In genomic region chr3:175988401-175988800, GRCh38 we compare ENCODE assay signal across 23 cellular contexts.
"Had no signal": no experiment of that assay in that cellular context is flagged by ENCODE, and none has a peak within 500 bp of the region (broad histone marks: within the 10 kb centered on the region; RNA-seq: fewer than 3 reads in every experiment).

No MANE protein-coding gene starts in this region.

- H3K4me1 ChIP-seq: ascending aorta had no signal

- H3K36me3 Mint-ChIP-seq: activated CD8-positive, alpha-beta memory T cell treated with anti-CD3 and anti-CD28 coated beads, Interleukin-2, amount 10 ng/mL, durations not matched to agents 7 days and 5 days; activated naive CD4-positive, alpha-beta T cell treated with anti-CD3 and anti-CD28 coated beads, Interleukin-2, amount 50 U/mL, for 24 hours had no signal

- H3K4me3 ChIP-seq: ascending aorta, cardiac muscle cell had no signal

- H3K27ac Mint-ChIP-seq: activated CD8-positive, alpha-beta memory T cell treated with anti-CD3 and anti-CD28 coated beads, Interleukin-2, amount 10 ng/mL, durations not matched to agents 7 days and 5 days; activated naive CD4-positive, alpha-beta T cell treated with anti-CD3 and anti-CD28 coated beads, Interleukin-2, amount 50 U/mL, for 24 hours; activated T-cell treated with anti-CD3 and anti-CD28 coated beads, Interleukin-2, amount 50 U/mL, for 24 hours; activated T-helper 1 cell treated with anti-CD3 and anti-CD28 coated beads, Interleukin-12 subunit alpha, Interleukin-12 subunit beta, Interleukin-2, Interleukin-4 antibody, amounts not matched to agents 30 ng/mL and 10 ng/mL and 1 ng/mL, durations not matched to agents 14 hours and 24 hours and 36 hours; T-helper 1 cell treated with Interleukin-12 subunit alpha and Interleukin-12 subunit beta and Interleukin-4 antibody, amounts not matched to agents 30 μg/mL and 1 μg/mL, for 36 hours; WTC11 had no signal

- H3K9ac ChIP-seq: KMS-11 had no signal

- H3K36me3 ChIP-seq: ascending aorta, brain microvascular endothelial cell, cardiac muscle cell had no signal

- H3K4me1 Mint-ChIP-seq: activated CD8-positive, alpha-beta memory T cell treated with anti-CD3 and anti-CD28 coated beads, Interleukin-2, amount 10 ng/mL, durations not matched to agents 7 days and 5 days; activated naive CD4-positive, alpha-beta T cell treated with anti-CD3 and anti-CD28 coated beads, Interleukin-2, amount 50 U/mL, for 24 hours had no signal

- H3K27me3 Mint-ChIP-seq: activated CD8-positive, alpha-beta memory T cell treated with anti-CD3 and anti-CD28 coated beads, Interleukin-2, amount 10 ng/mL, durations not matched to agents 7 days and 5 days; activated naive CD4-positive, alpha-beta T cell treated with anti-CD3 and anti-CD28 coated beads, Interleukin-2, amount 50 U/mL, for 24 hours; activated T-cell treated with anti-CD3 and anti-CD28 coated beads, Interleukin-2, amount 50 U/mL, for 24 hours had no signal

- DNase-seq: activated CD4-positive, alpha-beta T cell treated with anti-CD3 and anti-CD28 coated beads for 48 hours; activated CD4-positive, alpha-beta T cell treated with anti-CD3 and anti-CD28 coated beads, Interleukin-2, amount 50 U/mL, for 4 hours; activated CD4-positive, CD25-positive, alpha-beta regulatory T cell treated with anti-CD3 and anti-CD28 coated beads, Interleukin-2, amount 50 U/mL, for 72 hours; activated CD8-positive, alpha-beta memory T cell treated with anti-CD3 and anti-CD28 coated beads, Interleukin-2, amount 10 ng/mL, durations not matched to agents 7 days and 5 days; activated effector memory CD4-positive, alpha-beta T cell treated with Interleukin-2 at 50 U/mL for 16 hours; activated naive CD4-positive, alpha-beta T cell; activated T-cell treated with anti-CD3 and anti-CD28 coated beads, Interleukin-2, amount 50 U/mL, for 24 hours; amniotic stem cell; brain microvascular endothelial cell; MM.1S; NCI-H1105; NCI-H1694 treated with DMSO at 0.1 percent for 48 hours; NCI-H2029 treated with DMSO at 0.1 percent for 48 hours; PC-3; SHP77 treated with DMSO at 0.1 percent for 48 hours; T-helper 9 cell had no signal

- H3K27ac ChIP-seq: ascending aorta, brain microvascular endothelial cell, cardiac muscle cell, KMS-11 had no signal

- H3K27me3 ChIP-seq: ascending aorta, brain microvascular endothelial cell, cardiac muscle cell had no signal

- H3K4me3 Mint-ChIP-seq: activated CD8-positive, alpha-beta memory T cell treated with anti-CD3 and anti-CD28 coated beads, Interleukin-2, amount 10 ng/mL, durations not matched to agents 7 days and 5 days; activated naive CD4-positive, alpha-beta T cell treated with anti-CD3 and anti-CD28 coated beads, Interleukin-2, amount 50 U/mL, for 24 hours; activated T-cell treated with anti-CD3 and anti-CD28 coated beads, Interleukin-2, amount 50 U/mL, for 24 hours; activated T-helper 1 cell treated with anti-CD3 and anti-CD28 coated beads, Interleukin-12 subunit alpha, Interleukin-12 subunit beta, Interleukin-2, Interleukin-4 antibody, amounts not matched to agents 30 ng/mL and 10 ng/mL and 1 ng/mL, durations not matched to agents 14 hours and 24 hours and 36 hours; T-helper 1 cell treated with Interleukin-12 subunit alpha and Interleukin-12 subunit beta and Interleukin-4 antibody, amounts not matched to agents 30 μg/mL and 1 μg/mL, for 36 hours; WTC11 had no signal
